Comparison of ENCODE assay signal across 8 cellular contexts in genomic region chr2:171432206-171432968, GRCh38. TPM values are rescaled to one million over a fixed set of nuclear protein-coding genes. Genes with fewer than 3 reads are reported as not detected.
DNase-seq lines count a peak whose midpoint lies in the region; ATAC-seq and TF ChIP-seq lines count a peak whose summit lies in the region.
"Had no signal": no experiment of that assay in that cellular context is flagged by ENCODE, and none has a peak within 500 bp of the region (broad histone marks: within the 10 kb centered on the region; RNA-seq: fewer than 3 reads in every experiment).

No MANE protein-coding gene starts in this region.

- peaks cover 36% of the 10 kb centered on the region for H3K4me1 Mint-ChIP-seq in chondrocyte (ENCODE audit: low read depth)

- ATAC-seq in HG02798 (IDR thresholded peaks at IDR 0.05; ENCODE audit: poor library complexity, unreplicated experiment) = no peak

- H3K4me3 Mint-ChIP-seq in chondrocyte (ENCODE audit: unreplicated experiment) = peak overlapping the region; percentile 76

- peaks cover 6% of the 10 kb centered on the region for H3K9me3 Mint-ChIP-seq in chondrocyte (ENCODE audit: low read depth)

- H3K4me3 ChIP-seq in GM12864 (ENCODE audit: low read depth, low read length) (peak overlapping the region; percentile 82; the same call in 1 of the 2 replicates), neuron (ENCODE audit: low read length) (peak overlapping the region; percentile 76)

- H2AFZ ChIP-seq in neuron (ENCODE audit: low read depth, low read length) = no peak overlapping the region

- H3K27me3 Mint-ChIP-seq in chondrocyte (ENCODE audit: low read depth) = no peaks in the 10 kb centered on the region

- peak overlapping the region; percentile 72 for H3K27ac Mint-ChIP-seq in chondrocyte (ENCODE audit: unreplicated experiment)

- DNase-seq in GM12864 (ENCODE audit: low read depth) = no peak
- DNase-seq in NAMALWA (ENCODE audit: low spot score) = peak; percentile 30
- DNase-seq in chondrocyte (ENCODE audit: low spot score) = no peak
- no peak for DNase-seq in NCI-H748 treated with DMSO at 0.1 percent for 48 hours (lab: John Stamatoyannopoulos, UW)
- DNase-seq in GF-D8 (lab: John Stamatoyannopoulos, UW) = no peak
- DNase-seq: effector CD8-positive, alpha-beta T cell had no signal

- TF ChIP-seq CTCF in GM12864 (IDR thresholded peaks at IDR 0.05; ENCODE audit: low read depth, low read length, missing control alignments) (no peak), chondrocyte (IDR thresholded peaks at IDR 0.05) (no peak)

- H3K4me1 ChIP-seq in neuron (ENCODE audit: insufficient read depth, low read length) = peaks cover 20% of the 10 kb centered on the region

- H3K36me3 ChIP-seq in neuron (ENCODE audit: insufficient read depth, low read length) = peaks cover 11% of the 10 kb centered on the region

- H3K36me3 Mint-ChIP-seq in chondrocyte (ENCODE audit: low read depth) = peaks cover 14% of the 10 kb centered on the region

- H3K27me3 ChIP-seq in neuron (ENCODE audit: insufficient read depth, low read length) = no peaks in the 10 kb centered on the region

- H3K9me3 ChIP-seq in neuron (ENCODE audit: low read length) = peaks cover 2% of the 10 kb centered on the region

RNA-seq across cellular contexts. Expression of gene METTL8, which starts 1.4 kb away (rescaled TPM):
- total RNA-seq in chondrocyte = 24.0 to 30.4 TPM (median 25.7 TPM) in 3 replicates

RNA-seq across cellular contexts. Expression of gene DCAF17, which starts 1.6 kb away (rescaled TPM):
- total RNA-seq in chondrocyte = 17.6 to 22.0 TPM (median 18.3 TPM) in 3 replicates
